ENCODE assay signal across 1 cellular context in genomic region chr20:53939554-53940355, GRCh38.
TF ChIP-seq lines count a peak whose summit lies in the region.

No MANE protein-coding gene starts in this region.

TF ChIP-seq in HepG2, 621 proteins besides CTCF, POLR2A, EP300 and RAD21 (continued from another document and continues in another):
- TF ChIP-seq, protein P1, sequence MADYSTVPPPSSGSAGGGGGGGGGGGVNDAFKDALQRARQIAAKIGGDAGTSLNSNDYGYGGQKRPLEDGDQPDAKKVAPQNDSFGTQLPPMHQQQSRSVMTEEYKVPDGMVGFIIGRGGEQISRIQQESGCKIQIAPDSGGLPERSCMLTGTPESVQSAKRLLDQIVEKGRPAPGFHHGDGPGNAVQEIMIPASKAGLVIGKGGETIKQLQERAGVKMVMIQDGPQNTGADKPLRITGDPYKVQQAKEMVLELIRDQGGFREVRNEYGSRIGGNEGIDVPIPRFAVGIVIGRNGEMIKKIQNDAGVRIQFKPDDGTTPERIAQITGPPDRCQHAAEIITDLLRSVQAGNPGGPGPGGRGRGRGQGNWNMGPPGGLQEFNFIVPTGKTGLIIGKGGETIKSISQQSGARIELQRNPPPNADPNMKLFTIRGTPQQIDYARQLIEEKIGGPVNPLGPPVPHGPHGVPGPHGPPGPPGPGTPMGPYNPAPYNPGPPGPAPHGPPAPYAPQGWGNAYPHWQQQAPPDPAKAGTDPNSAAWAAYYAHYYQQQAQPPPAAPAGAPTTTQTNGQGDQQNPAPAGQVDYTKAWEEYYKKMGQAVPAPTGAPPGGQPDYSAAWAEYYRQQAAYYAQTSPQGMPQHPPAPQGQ (CRISPR knock-in tag; IDR thresholded peaks at IDR 0.05; ENCODE audit: borderline replicate concordance), result no peak
- TF ChIP-seq, protein P2, sequence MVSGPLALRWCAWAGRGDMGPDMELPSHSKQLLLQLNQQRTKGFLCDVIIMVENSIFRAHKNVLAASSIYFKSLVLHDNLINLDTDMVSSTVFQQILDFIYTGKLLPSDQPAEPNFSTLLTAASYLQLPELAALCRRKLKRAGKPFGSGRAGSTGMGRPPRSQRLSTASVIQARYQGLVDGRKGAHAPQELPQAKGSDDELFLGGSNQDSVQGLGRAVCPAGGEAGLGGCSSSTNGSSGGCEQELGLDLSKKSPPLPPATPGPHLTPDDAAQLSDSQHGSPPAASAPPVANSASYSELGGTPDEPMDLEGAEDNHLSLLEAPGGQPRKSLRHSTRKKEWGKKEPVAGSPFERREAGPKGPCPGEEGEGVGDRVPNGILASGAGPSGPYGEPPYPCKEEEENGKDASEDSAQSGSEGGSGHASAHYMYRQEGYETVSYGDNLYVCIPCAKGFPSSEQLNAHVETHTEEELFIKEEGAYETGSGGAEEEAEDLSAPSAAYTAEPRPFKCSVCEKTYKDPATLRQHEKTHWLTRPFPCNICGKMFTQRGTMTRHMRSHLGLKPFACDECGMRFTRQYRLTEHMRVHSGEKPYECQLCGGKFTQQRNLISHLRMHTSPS (CRISPR knock-in tag; IDR thresholded peaks at IDR 0.05; ENCODE audit: low read depth), result no peak
- no peak for TF ChIP-seq CC2D1A (CRISPR knock-in tag; IDR thresholded peaks at IDR 0.05)
- TF ChIP-seq, protein P3, sequence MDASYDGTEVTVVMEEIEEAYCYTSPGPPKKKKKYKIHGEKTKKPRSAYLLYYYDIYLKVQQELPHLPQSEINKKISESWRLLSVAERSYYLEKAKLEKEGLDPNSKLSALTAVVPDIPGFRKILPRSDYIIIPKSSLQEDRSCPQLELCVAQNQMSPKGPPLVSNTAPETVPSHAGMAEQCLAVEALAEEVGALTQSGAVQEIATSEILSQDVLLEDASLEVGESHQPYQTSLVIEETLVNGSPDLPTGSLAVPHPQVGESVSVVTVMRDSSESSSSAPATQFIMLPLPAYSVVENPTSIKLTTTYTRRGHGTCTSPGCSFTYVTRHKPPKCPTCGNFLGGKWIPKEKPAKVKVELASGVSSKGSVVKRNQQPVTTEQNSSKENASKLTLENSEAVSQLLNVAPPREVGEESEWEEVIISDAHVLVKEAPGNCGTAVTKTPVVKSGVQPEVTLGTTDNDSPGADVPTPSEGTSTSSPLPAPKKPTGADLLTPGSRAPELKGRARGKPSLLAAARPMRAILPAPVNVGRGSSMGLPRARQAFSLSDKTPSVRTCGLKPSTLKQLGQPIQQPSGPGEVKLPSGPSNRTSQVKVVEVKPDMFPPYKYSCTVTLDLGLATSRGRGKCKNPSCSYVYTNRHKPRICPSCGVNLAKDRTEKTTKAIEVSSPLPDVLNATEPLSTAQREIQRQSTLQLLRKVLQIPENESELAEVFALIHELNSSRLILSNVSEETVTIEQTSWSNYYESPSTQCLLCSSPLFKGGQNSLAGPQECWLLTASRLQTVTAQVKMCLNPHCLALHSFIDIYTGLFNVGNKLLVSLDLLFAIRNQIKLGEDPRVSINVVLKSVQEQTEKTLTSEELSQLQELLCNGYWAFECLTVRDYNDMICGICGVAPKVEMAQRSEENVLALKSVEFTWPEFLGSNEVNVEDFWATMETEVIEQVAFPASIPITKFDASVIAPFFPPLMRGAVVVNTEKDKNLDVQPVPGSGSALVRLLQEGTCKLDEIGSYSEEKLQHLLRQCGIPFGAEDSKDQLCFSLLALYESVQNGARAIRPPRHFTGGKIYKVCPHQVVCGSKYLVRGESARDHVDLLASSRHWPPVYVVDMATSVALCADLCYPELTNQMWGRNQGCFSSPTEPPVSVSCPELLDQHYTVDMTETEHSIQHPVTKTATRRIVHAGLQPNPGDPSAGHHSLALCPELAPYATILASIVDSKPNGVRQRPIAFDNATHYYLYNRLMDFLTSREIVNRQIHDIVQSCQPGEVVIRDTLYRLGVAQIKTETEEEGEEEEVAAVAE (CRISPR knock-in tag; IDR thresholded peaks at IDR 0.05; ENCODE audit: borderline replicate concordance), result no peak
- no peak for TF ChIP-seq TEAD2 (CRISPR knock-in tag; IDR thresholded peaks at IDR 0.05)
- peak; percentile 57; the same call in 1 of the 2 replicates for TF ChIP-seq PAXIP1 (CRISPR knock-in tag; conservative IDR thresholded peaks at IDR 0.05)
- no peak for TF ChIP-seq ZFP36L2 (CRISPR knock-in tag; IDR thresholded peaks at IDR 0.05)
- TF ChIP-seq ZFP36L1 (CRISPR knock-in tag; IDR thresholded peaks at IDR 0.05), result no peak
- TF ChIP-seq, protein P4, sequence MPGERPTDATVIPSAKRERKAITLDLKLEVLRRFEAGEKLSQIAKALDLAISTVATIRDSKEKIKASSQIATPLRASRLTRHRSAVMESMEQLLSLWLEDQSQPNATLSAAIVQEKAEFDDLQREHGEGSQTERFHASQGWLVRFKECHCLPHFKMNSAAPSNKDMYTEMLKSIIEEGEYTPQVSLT (CRISPR knock-in tag; IDR thresholded peaks at IDR 0.05; ENCODE audit: borderline replicate concordance, low read depth), result no peak
- TF ChIP-seq ZNF138 (CRISPR knock-in tag; IDR thresholded peaks at IDR 0.05; ENCODE audit: low read depth), result 0 out of 2 replicates have a peak, but pooled peaks have one; percentile 49
- TF ChIP-seq STAT5B (CRISPR knock-in tag; IDR thresholded peaks at IDR 0.05), result no peak
- TF ChIP-seq NFATC3 (CRISPR knock-in tag; IDR thresholded peaks at IDR 0.05), result no peak
- TF ChIP-seq ZNF660 (CRISPR knock-in tag; IDR thresholded peaks at IDR 0.05; ENCODE audit: borderline replicate concordance, low read depth), result no peak
- TF ChIP-seq ZNF225 (CRISPR knock-in tag; IDR thresholded peaks at IDR 0.05), result no peak; the same call in 1 of the 2 replicates
- TF ChIP-seq MAFG (CRISPR knock-in tag; IDR thresholded peaks at IDR 0.05), result no peak
- no peak for TF ChIP-seq TCF7 (IDR thresholded peaks at IDR 0.05; ENCODE audit: low read depth)
- no peak for TF ChIP-seq ZNF564 (CRISPR knock-in tag; IDR thresholded peaks at IDR 0.05)
- TF ChIP-seq ZNF747 (CRISPR knock-in tag; IDR thresholded peaks at IDR 0.05; ENCODE audit: borderline replicate concordance), result 0 out of 2 replicates have a peak, but pooled peaks have one; percentile 57
- TF ChIP-seq ZNF552 (CRISPR knock-in tag; IDR thresholded peaks at IDR 0.05; ENCODE audit: borderline replicate concordance), result no peak
- peak in 1 of 2 experiments; percentile 80; a peak in 2 of 4 replicates for TF ChIP-seq KLF16 (CRISPR knock-in tag; IDR thresholded peaks at IDR 0.05)
- no peak for TF ChIP-seq ZNF234 (CRISPR knock-in tag; conservative IDR thresholded peaks at IDR 0.05)
- peak; percentile 100 for TF ChIP-seq STAG1 (CRISPR knock-in tag; IDR thresholded peaks at IDR 0.05)
- no peak for TF ChIP-seq ZNF549 (CRISPR knock-in tag; IDR thresholded peaks at IDR 0.05)
- no peak for TF ChIP-seq HHEX (CRISPR knock-in tag; IDR thresholded peaks at IDR 0.05)
- no peak for TF ChIP-seq SCMH1 (CRISPR knock-in tag; IDR thresholded peaks at IDR 0.05; ENCODE audit: borderline replicate concordance)
- TF ChIP-seq YEATS4 (CRISPR knock-in tag; IDR thresholded peaks at IDR 0.05; ENCODE audit: borderline replicate concordance), result no peak; the same call in 1 of the 2 replicates
- TF ChIP-seq SP4 (CRISPR knock-in tag; IDR thresholded peaks at IDR 0.05), result no peak
- TF ChIP-seq DPF2 (CRISPR knock-in tag; IDR thresholded peaks at IDR 0.05; ENCODE audit: borderline replicate concordance, low read depth), result no peak
- peak; percentile 59 for TF ChIP-seq FOSL2 (CRISPR knock-in tag; IDR thresholded peaks at IDR 0.05)
- no peak for TF ChIP-seq HDAC6 (IDR thresholded peaks at IDR 0.05; ENCODE audit: low read depth, low read length)
- TF ChIP-seq ZNF598 (CRISPR knock-in tag; IDR thresholded peaks at IDR 0.05; ENCODE audit: borderline replicate concordance), result no peak
- TF ChIP-seq IRF1 (CRISPR knock-in tag; IDR thresholded peaks at IDR 0.05; ENCODE audit: low read depth), result no peak
- TF ChIP-seq, protein P5, sequence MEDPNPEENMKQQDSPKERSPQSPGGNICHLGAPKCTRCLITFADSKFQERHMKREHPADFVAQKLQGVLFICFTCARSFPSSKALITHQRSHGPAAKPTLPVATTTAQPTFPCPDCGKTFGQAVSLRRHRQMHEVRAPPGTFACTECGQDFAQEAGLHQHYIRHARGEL (CRISPR knock-in tag; IDR thresholded peaks at IDR 0.05), result no peak
- no peak for TF ChIP-seq ZNF737 (CRISPR knock-in tag; IDR thresholded peaks at IDR 0.05; ENCODE audit: borderline replicate concordance)
- no peak for TF ChIP-seq ZNF720 (CRISPR knock-in tag; IDR thresholded peaks at IDR 0.05)
- 0 out of 2 replicates have a peak, but pooled peaks have one; percentile 52 for TF ChIP-seq SIN3B (IDR thresholded peaks at IDR 0.05; ENCODE audit: low read length)
- TF ChIP-seq, protein P6, sequence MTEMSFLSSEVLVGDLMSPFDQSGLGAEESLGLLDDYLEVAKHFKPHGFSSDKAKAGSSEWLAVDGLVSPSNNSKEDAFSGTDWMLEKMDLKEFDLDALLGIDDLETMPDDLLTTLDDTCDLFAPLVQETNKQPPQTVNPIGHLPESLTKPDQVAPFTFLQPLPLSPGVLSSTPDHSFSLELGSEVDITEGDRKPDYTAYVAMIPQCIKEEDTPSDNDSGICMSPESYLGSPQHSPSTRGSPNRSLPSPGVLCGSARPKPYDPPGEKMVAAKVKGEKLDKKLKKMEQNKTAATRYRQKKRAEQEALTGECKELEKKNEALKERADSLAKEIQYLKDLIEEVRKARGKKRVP (CRISPR knock-in tag; IDR thresholded peaks at IDR 0.05), result no peak; a peak in 1 of 4 replicates
- TF ChIP-seq EHMT2 (IDR thresholded peaks at IDR 0.05; ENCODE audit: borderline replicate concordance, low read depth, low read length), result peak; percentile 54; the same call in 1 of the 2 replicates
- no peak for TF ChIP-seq ZNF740 (CRISPR knock-in tag; IDR thresholded peaks at IDR 0.05)
- peak; percentile 81 for TF ChIP-seq ARID5B (CRISPR knock-in tag; IDR thresholded peaks at IDR 0.05)
- no peak for TF ChIP-seq ZNF543 (CRISPR knock-in tag; IDR thresholded peaks at IDR 0.05)
- no peak; the same call in 1 of the 2 replicates for TF ChIP-seq TBX2 (CRISPR knock-in tag; IDR thresholded peaks at IDR 0.05; ENCODE audit: borderline replicate concordance)
- TF ChIP-seq, protein P7, sequence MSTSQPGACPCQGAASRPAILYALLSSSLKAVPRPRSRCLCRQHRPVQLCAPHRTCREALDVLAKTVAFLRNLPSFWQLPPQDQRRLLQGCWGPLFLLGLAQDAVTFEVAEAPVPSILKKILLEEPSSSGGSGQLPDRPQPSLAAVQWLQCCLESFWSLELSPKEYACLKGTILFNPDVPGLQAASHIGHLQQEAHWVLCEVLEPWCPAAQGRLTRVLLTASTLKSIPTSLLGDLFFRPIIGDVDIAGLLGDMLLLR (CRISPR knock-in tag; IDR thresholded peaks at IDR 0.05), result no peak
- TF ChIP-seq, protein P8, sequence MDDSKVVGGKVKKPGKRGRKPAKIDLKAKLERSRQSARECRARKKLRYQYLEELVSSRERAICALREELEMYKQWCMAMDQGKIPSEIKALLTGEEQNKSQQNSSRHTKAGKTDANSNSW (CRISPR knock-in tag; IDR thresholded peaks at IDR 0.05; ENCODE audit: borderline replicate concordance), result no peak; the same call in 1 of the 2 replicates
- TF ChIP-seq PITX1 (CRISPR knock-in tag; IDR thresholded peaks at IDR 0.05), result peak; percentile 65; the same call in 1 of the 2 replicates
